ENCODE assay signal across 22 cellular contexts in genomic region chr13:91273675-91274074, GRCh38.
DNase-seq lines count a peak whose midpoint lies in the region; ATAC-seq, FAIRE-seq and TF ChIP-seq lines count a peak whose summit lies in the region.
"Had no signal": no experiment of that assay in that cellular context is flagged by ENCODE, and none has a peak within 500 bp of the region (broad histone marks: within the 10 kb centered on the region; RNA-seq: fewer than 3 reads in every experiment).

No MANE protein-coding gene starts in this region.

- H3K9me1 ChIP-seq in K562 (ENCODE audit: control insufficient read depth, insufficient read depth, low read length): no peaks in the 10 kb centered on the region

- BruUV-seq in HepG2 (replicated peaks; lab: Mats Ljungman, UMichigan): no TSS peak
- no TSS peak for BruUV-seq in K562 (replicated peaks; lab: Mats Ljungman, UMichigan)

- H3K4me1 ChIP-seq in HepG2 (ENCODE audit: insufficient read depth, low read length): no peaks in the 10 kb centered on the region
- H3K4me1 ChIP-seq in right lobe of liver: no peaks in the 10 kb centered on the region
- no peaks in the 10 kb centered on the region for H3K4me1 ChIP-seq in K562 (replicated peaks in 1 of 2; ENCODE audit: control insufficient read depth in 2 of 2, insufficient read depth in 2 of 2, low read length in 2 of 2)
- H3K4me1 ChIP-seq: A549, Caco-2 had no signal

- FAIRE-seq in HepG2 (lab: Jason Lieb, UNC) (no peak), K562 (lab: Jason Lieb, UNC) (no peak)
- FAIRE-seq: A549, D721Med, G401.6, GM12891, GM18507 had no signal

- no peak for TF ChIP-seq POLR2A in HepG2 (IDR thresholded peaks at IDR 0.05; ENCODE audit: insufficient read depth in 1 of 2, low read depth in 2 of 2, low read length in 2 of 2)
- TF ChIP-seq POLR2A in right lobe of liver (IDR thresholded peaks at IDR 0.05): no peak
- no peak for TF ChIP-seq POLR2A in K562 (conservative IDR thresholded peaks at IDR 0.05)

- CTCF ChIA-PET in HepG2 (lab: Yijun Ruan, JAX; ENCODE audit: low intra/inter-chr PET ratio, low total read pairs) (no interaction called here), K562 (lab: Yijun Ruan, JAX; ENCODE audit: low intra/inter-chr PET ratio) (no interaction called here)

- no peaks in the 10 kb centered on the region for H4K20me1 ChIP-seq in HepG2 (ENCODE audit: insufficient read depth, low read length)
- no peaks in the 10 kb centered on the region for H4K20me1 ChIP-seq in K562 (replicated peaks; ENCODE audit: control insufficient read depth, insufficient read depth, low read length)
- H4K20me1 ChIP-seq: BLaER1 treated with 17β-estradiol and CSF1 and Interleukin-3, amounts not matched to agents 10 nM and 100 nM had no signal

- POLR2A ChIA-PET in HepG2 (lab: Yijun Ruan, JAX) (no interaction called here), K562 (lab: Yijun Ruan, JAX) (interaction anchor here (0.6 to 0.8 kb wide), 3 partner anchors 9 to 353 kb away, joined by 3 to 4 read pairs (median 4); no protein-coding TSS in a partner anchor)

- intact Hi-C loops in HepG2 (cut with micrococcal nuclease; ENCODE audit: unreplicated experiment): no loop called here
- intact Hi-C loops in right lobe of liver (cut with DNase I): no loop called here
- intact Hi-C loops in K562 (cut with micrococcal nuclease): no loop called here

- no peaks in the 10 kb centered on the region for H3K79me2 ChIP-seq in HepG2 (ENCODE audit: insufficient read depth, low read length)
- H3K79me2 ChIP-seq in K562 (ENCODE audit: control insufficient read depth, insufficient read depth, low read length): no peaks in the 10 kb centered on the region

- in situ Hi-C loops in HepG2 (cut with HindIII; ENCODE audit: extremely low pct_ligation_motif_present, low pct_unique_long_range_greater_than_20kb) (no loop called here), K562 (cut with MboI) (no loop called here)

- WGBS in HepG2 (ENCODE audit: low lambda C conversion rate): 3% methylated on average over 3 of the region's 3 CpGs
- 35% methylated on average over 3 of the region's 3 CpGs for WGBS in right lobe of liver (ENCODE audit: insufficient coverage, low coverage, low lambda C conversion rate, missing lambda C conversion rate)
- under 1% methylated on average over 3 of the region's 3 CpGs for WGBS in K562 (ENCODE audit: insufficient coverage, low coverage, missing lambda C conversion rate)

- no peak overlapping the region for H3K9ac ChIP-seq in HepG2 (ENCODE audit: insufficient read depth, low read depth, low read length)
- no peak overlapping the region for H3K9ac ChIP-seq in K562 (ENCODE audit: insufficient read depth in 1 of 2, low read depth in 2 of 2, low read length in 2 of 2)
- H3K9ac ChIP-seq: BLaER1 treated with 17β-estradiol and CSF1 and Interleukin-3, amounts not matched to agents 10 nM and 100 nM had no signal

- DNase-seq in HepG2 (ENCODE audit: low spot score) (no peak), right lobe of liver (no peak), HuH-7 (ENCODE audit: low spot score) (peak; percentile 2), K562 (ENCODE audit: extremely low read depth in 1 of 4, low spot score in 3 of 4) (no peak), superior temporal gyrus (ENCODE audit: extremely low spot score) (no peak)
- DNase-seq: AML-193; Caco-2; Calu3; CD4-positive, alpha-beta T cell; CD8-positive, alpha-beta T cell; DMS79 treated with DMSO at 0.1 percent for 48 hours; GF-D8 had no signal

- H3K4me3 ChIP-seq in HepG2 (replicated peaks in 1 of 3; ENCODE audit: insufficient read depth in 1 of 3, low read depth in 2 of 3, low read length in 3 of 3): no peak overlapping the region
- H3K4me3 ChIP-seq in right lobe of liver: no peak overlapping the region
- H3K4me3 ChIP-seq in K562: no peak overlapping the region
- H3K4me3 ChIP-seq: A549; BLaER1 treated with 17β-estradiol and CSF1 and Interleukin-3, amounts not matched to agents 10 nM and 100 nM had no signal

- H2AFZ ChIP-seq in HepG2 (ENCODE audit: low read length) (no peak overlapping the region), K562 (ENCODE audit: low read depth, low read length) (no peak overlapping the region)

- H3K27me3 ChIP-seq in HepG2 (ENCODE audit: control insufficient read depth in 1 of 2, insufficient read depth in 2 of 2, low read length in 2 of 2): no peaks in the 10 kb centered on the region; a peak in 1 of 5 replicates
- H3K27me3 ChIP-seq in right lobe of liver: no peaks in the 10 kb centered on the region
- H3K27me3 ChIP-seq in K562 (ENCODE audit: control insufficient read depth in 2 of 2, insufficient read depth in 2 of 2, low read length in 2 of 2): no peaks in the 10 kb centered on the region
- H3K27me3 ChIP-seq: BLaER1 treated with 17β-estradiol and CSF1 and Interleukin-3, amounts not matched to agents 10 nM and 100 nM had no signal

- no peak for TF ChIP-seq CTCF in HepG2 (CRISPR knock-in tag; IDR thresholded peaks at IDR 0.05)
- TF ChIP-seq CTCF in right lobe of liver (IDR thresholded peaks at IDR 0.05): no peak
- no peak for TF ChIP-seq CTCF in K562 (IDR thresholded peaks at IDR 0.05 in 2 of 3, conservative IDR thresholded peaks at IDR 0.05 in 1 of 3; ENCODE audit: insufficient read depth in 2 of 3, low read depth in 1 of 3, low read length in 3 of 3)

- no peak for TF ChIP-seq EP300 in HepG2 (IDR thresholded peaks at IDR 0.05; ENCODE audit: low read depth in 2 of 2, low read length in 2 of 2)
- no peak for TF ChIP-seq EP300 in HepG2 (CRISPR knock-in tag; IDR thresholded peaks at IDR 0.05; ENCODE audit: borderline replicate concordance)
- no peak for TF ChIP-seq EP300 in K562 (IDR thresholded peaks at IDR 0.05; ENCODE audit: low read length)

- H3K36me3 ChIP-seq in HepG2 (replicated peaks in 1 of 2; ENCODE audit: control insufficient read depth in 1 of 2, insufficient read depth in 2 of 2, low read length in 2 of 2): no peaks in the 10 kb centered on the region
- H3K36me3 ChIP-seq in right lobe of liver: no peaks in the 10 kb centered on the region
- H3K36me3 ChIP-seq in K562 (ENCODE audit: control insufficient read depth, insufficient read depth, low read length): no peaks in the 10 kb centered on the region
- H3K36me3 ChIP-seq: BLaER1 treated with 17β-estradiol and CSF1 and Interleukin-3, amounts not matched to agents 10 nM and 100 nM had no signal

- H3K27ac ChIP-seq in HepG2 (ENCODE audit: extremely low read length, insufficient read depth, low read length): no peak overlapping the region
- no peak overlapping the region for H3K27ac ChIP-seq in right lobe of liver
- H3K27ac ChIP-seq in K562 (ENCODE audit: extremely low read depth, low read depth, low read length): no peak overlapping the region
- H3K27ac ChIP-seq: 22Rv1; A549; BLaER1 treated with 17β-estradiol and CSF1 and Interleukin-3, amounts not matched to agents 10 nM and 100 nM; C4-2B had no signal

- ATAC-seq in HepG2: no peak
- no peak for ATAC-seq in right lobe of liver
- ATAC-seq in K562: no peak
- no peak for ATAC-seq in HG02759 (IDR thresholded peaks at IDR 0.05; ENCODE audit: unreplicated experiment)
- ATAC-seq in HG02885 (IDR thresholded peaks at IDR 0.05; ENCODE audit: poor library complexity, unreplicated experiment): no peak
- ATAC-seq: A549; CD8-positive, alpha-beta T cell had no signal

- no peaks in the 10 kb centered on the region for H3K9me3 ChIP-seq in HepG2 (ENCODE audit: low read length)
- no peaks in the 10 kb centered on the region for H3K9me3 ChIP-seq in right lobe of liver
- no peaks in the 10 kb centered on the region; the same call in 1 of the 2 replicates for H3K9me3 ChIP-seq in K562 (replicated peaks; ENCODE audit: control insufficient read depth, insufficient read depth, low read depth, low read length)
- H3K9me3 ChIP-seq: A549; BLaER1 treated with 17β-estradiol and CSF1 and Interleukin-3, amounts not matched to agents 10 nM and 100 nM had no signal

- H3K4me2 ChIP-seq in HepG2 (ENCODE audit: low read depth, low read length) (no peak overlapping the region), K562 (ENCODE audit: insufficient read depth, low read length) (no peak overlapping the region)
- H3K4me2 ChIP-seq: A549; BLaER1 treated with 17β-estradiol and CSF1 and Interleukin-3, amounts not matched to agents 10 nM and 100 nM had no signal

- TF ChIP-seq RAD21 in HepG2 (CRISPR knock-in tag; IDR thresholded peaks at IDR 0.05) (no peak), K562 (CRISPR knock-in tag; conservative IDR thresholded peaks at IDR 0.05 in 1 of 2, IDR thresholded peaks at IDR 0.05 in 1 of 2) (no peak)

TF ChIP-seq in HepG2, 621 proteins besides CTCF, POLR2A, EP300 and RAD21:
- TF ChIP-seq CEBPB (IDR thresholded peaks at IDR 0.05; ENCODE audit: borderline replicate concordance, low read depth, low read length) (peak; percentile 66), REPIN1 (CRISPR knock-in tag; IDR thresholded peaks at IDR 0.05; ENCODE audit: borderline replicate concordance, low read depth) (no peak)
TF ChIP-seq in HepG2: peak in this region for 1.

TF ChIP-seq in K562, 482 proteins besides CTCF, POLR2A, EP300 and RAD21:
- TF ChIP-seq MCM7 (IDR thresholded peaks at IDR 0.05) (0 out of 4 replicates have a peak, but pooled peaks of 1 of the 2 experiments have one; percentile 27), ZNF511 (CRISPR knock-in tag; IDR thresholded peaks at IDR 0.05) (no peak), CEBPB (tag; IDR thresholded peaks at IDR 0.05) (0 out of 2 replicates have a peak, but pooled peaks have one; percentile 7), MXD1 (CRISPR knock-in tag; IDR thresholded peaks at IDR 0.05; ENCODE audit: borderline replicate concordance, poor library complexity, severe bottlenecking) (no peak), HMG20B (CRISPR knock-in tag; IDR thresholded peaks at IDR 0.05) (no peak), BACH1 (tag; IDR thresholded peaks at IDR 0.05) (no peak)
TF ChIP-seq in K562: peak in this region for 2.

Comparison
In these comparisons a context has a peak if more than half of its experiments do, and no peak if none do; other contexts are left out.
1. Of the 241 proteins assayed by ChIP-seq in both HepG2 and K562: peak only in HepG2: none; only in K562: none; in both: CEBPB; in neither: 240.